In the genomic region with DNA sequence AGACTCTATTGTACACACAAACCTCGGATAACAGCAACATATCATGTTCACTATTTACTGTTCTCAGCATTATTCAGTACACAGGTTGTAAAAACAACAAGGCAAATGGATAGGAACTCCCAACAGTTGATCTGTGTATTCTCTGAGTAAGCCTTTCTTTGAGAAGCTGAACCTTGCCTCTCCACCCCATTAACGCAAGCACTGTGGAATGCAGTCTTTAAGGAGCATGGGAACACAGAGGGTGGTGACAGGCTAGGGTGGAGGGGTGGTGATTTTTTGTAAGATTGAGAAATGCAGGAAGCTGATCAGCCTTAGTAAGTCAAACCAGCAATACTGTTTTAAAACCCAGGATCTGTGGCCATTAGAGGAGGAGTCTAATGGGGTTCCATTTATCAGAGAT, we compare ENCODE assay signal across 12 cellular contexts. TPM values are rescaled to one million over a fixed set of nuclear protein-coding genes. Genes with fewer than 3 reads are reported as not detected.
DNase-seq lines count a peak whose midpoint lies in the region; ATAC-seq, FAIRE-seq and TF ChIP-seq lines count a peak whose summit lies in the region.
"Had no signal": no experiment of that assay in that cellular context is flagged by ENCODE, and none has a peak within 500 bp of the region (broad histone marks: within the 10 kb centered on the region; RNA-seq: fewer than 3 reads in every experiment).

No MANE protein-coding gene starts in this region.

- H3K36me3 Mint-ChIP-seq in stimulated activated effector memory CD8-positive, alpha-beta T cell treated with anti-CD3 and anti-CD28 coated beads, Interleukin-12 subunit alpha, Interleukin-12 subunit beta, amount 100 ng/mL, for 72 hours: no peaks in the 10 kb centered on the region
- H3K36me3 Mint-ChIP-seq in stimulated activated memory B cell treated with anti-CD40 and anti-IgM and Interleukin-4, amounts not matched to agents 10 μg/mL and 1 μg/mL and 100 μg/mL, for 72 hours: no peaks in the 10 kb centered on the region
- H3K36me3 Mint-ChIP-seq: activated naive CD8-positive, alpha-beta T cell treated with anti-CD3 and anti-CD28 coated beads, Interleukin-2, amount 10 ng/mL, durations not matched to agents 7 days and 5 days had no signal

- no peaks in the 10 kb centered on the region for H3K27me3 ChIP-seq in prostate gland (replicated peaks; ENCODE audit: insufficient read depth)

- WGBS in prostate gland: 28% methylated on average over 2 of the region's 2 CpGs

- peak overlapping the region; percentile 82; the same call in 1 of the 2 replicates for H3K27ac ChIP-seq in RWPE1
- H3K27ac ChIP-seq in prostate gland: peak overlapping the region; percentile 38 to 52
- H3K27ac ChIP-seq: thoracic aorta had no signal

- peak; percentile 89 for DNase-seq in RWPE1 (ENCODE audit: low spot score)
- peak; percentile 90 for DNase-seq in fibroblast of villous mesenchyme (ENCODE audit: low read depth)
- DNase-seq in prostate gland (ENCODE audit: low spot score): peak; percentile 65
- DNase-seq in stimulated activated effector memory CD8-positive, alpha-beta T cell treated with anti-CD3 and anti-CD28 coated beads, Interleukin-12 subunit alpha, Interleukin-12 subunit beta, amount 100 ng/mL, for 72 hours (ENCODE audit: low spot score in 2 of 2): no peak
- no peak for DNase-seq in NCI-H1105 (lab: John Stamatoyannopoulos, UW)
- no peak for DNase-seq in GM12891 (ENCODE audit: insufficient read length, low spot score)
- DNase-seq: activated naive CD8-positive, alpha-beta T cell treated with anti-CD3 and anti-CD28 coated beads, Interleukin-2, amount 10 ng/mL, durations not matched to agents 7 days and 5 days; NCI-H510A; stimulated activated CD4-positive, alpha-beta T cell treated with anti-CD3 and anti-CD28 coated beads, Interleukin-15, amount 100 ng/mL, for 24 hours had no signal

- no peaks in the 10 kb centered on the region for H3K4me1 Mint-ChIP-seq in stimulated activated effector memory CD8-positive, alpha-beta T cell treated with anti-CD3 and anti-CD28 coated beads, Interleukin-12 subunit alpha, Interleukin-12 subunit beta, amount 100 ng/mL, for 72 hours
- H3K4me1 Mint-ChIP-seq in stimulated activated memory B cell treated with anti-CD40 and anti-IgM and Interleukin-4, amounts not matched to agents 10 μg/mL and 1 μg/mL and 100 μg/mL, for 72 hours: no peaks in the 10 kb centered on the region
- H3K4me1 Mint-ChIP-seq: activated naive CD8-positive, alpha-beta T cell treated with anti-CD3 and anti-CD28 coated beads, Interleukin-2, amount 10 ng/mL, durations not matched to agents 7 days and 5 days had no signal

- ATAC-seq in stimulated activated effector memory CD8-positive, alpha-beta T cell treated with anti-CD3 and anti-CD28 coated beads, Interleukin-12 subunit alpha, Interleukin-12 subunit beta, amount 100 ng/mL, for 72 hours: no peak
- ATAC-seq in stimulated activated memory B cell treated with anti-CD40 and anti-IgM and Interleukin-4, amounts not matched to agents 10 μg/mL and 1 μg/mL and 100 μg/mL, for 72 hours: no peak

- POLR2A ChIA-PET in RWPE1 (lab: Yijun Ruan, JAX; ENCODE audit: low non-redundant PET): no interaction called here

- H3K4me3 Mint-ChIP-seq in stimulated activated effector memory CD8-positive, alpha-beta T cell treated with anti-CD3 and anti-CD28 coated beads, Interleukin-12 subunit alpha, Interleukin-12 subunit beta, amount 100 ng/mL, for 72 hours: no peak overlapping the region
- H3K4me3 Mint-ChIP-seq in stimulated activated memory B cell treated with anti-CD40 and anti-IgM and Interleukin-4, amounts not matched to agents 10 μg/mL and 1 μg/mL and 100 μg/mL, for 72 hours: no peak overlapping the region
- H3K4me3 Mint-ChIP-seq: activated naive CD8-positive, alpha-beta T cell treated with anti-CD3 and anti-CD28 coated beads, Interleukin-2, amount 10 ng/mL, durations not matched to agents 7 days and 5 days had no signal

- CTCF ChIA-PET in RWPE1 (lab: Yijun Ruan, JAX): interaction anchor here (0.6 kb wide), 1 partner anchor 58 kb away, joined by 3 read pairs; no protein-coding TSS in a partner anchor

- peaks cover 9% of the 10 kb centered on the region for H3K9me3 Mint-ChIP-seq in stimulated activated effector memory CD8-positive, alpha-beta T cell treated with anti-CD3 and anti-CD28 coated beads, Interleukin-12 subunit alpha, Interleukin-12 subunit beta, amount 100 ng/mL, for 72 hours
- H3K9me3 Mint-ChIP-seq in stimulated activated memory B cell treated with anti-CD40 and anti-IgM and Interleukin-4, amounts not matched to agents 10 μg/mL and 1 μg/mL and 100 μg/mL, for 72 hours: peaks cover 3% of the 10 kb centered on the region
- H3K9me3 Mint-ChIP-seq: activated naive CD8-positive, alpha-beta T cell treated with anti-CD3 and anti-CD28 coated beads, Interleukin-2, amount 10 ng/mL, durations not matched to agents 7 days and 5 days had no signal

- no peak overlapping the region for H3K4me3 ChIP-seq in fibroblast of villous mesenchyme (ENCODE audit: low read depth, low read length)
- no peak overlapping the region for H3K4me3 ChIP-seq in prostate gland
- H3K4me3 ChIP-seq: thoracic aorta had no signal

- peaks cover 16% of the 10 kb centered on the region for H3K4me1 ChIP-seq in ES-I3 (ENCODE audit: insufficient read depth, low read length)
- H3K4me1 ChIP-seq in prostate gland (replicated peaks): no peaks in the 10 kb centered on the region

- H3K36me3 ChIP-seq in ES-I3 (ENCODE audit: insufficient read depth, low read length) (no peaks in the 10 kb centered on the region), prostate gland (no peaks in the 10 kb centered on the region)
- H3K36me3 ChIP-seq: thoracic aorta had no signal

- no peak for TF ChIP-seq POLR2A in prostate gland (IDR thresholded peaks at IDR 0.05)
- no peak for TF ChIP-seq POLR2A in GM12891 (IDR thresholded peaks at IDR 0.05; ENCODE audit: low read depth, low read length)

- no peak overlapping the region for H3K27ac Mint-ChIP-seq in stimulated activated effector memory CD8-positive, alpha-beta T cell treated with anti-CD3 and anti-CD28 coated beads, Interleukin-12 subunit alpha, Interleukin-12 subunit beta, amount 100 ng/mL, for 72 hours
- H3K27ac Mint-ChIP-seq in stimulated activated memory B cell treated with anti-CD40 and anti-IgM and Interleukin-4, amounts not matched to agents 10 μg/mL and 1 μg/mL and 100 μg/mL, for 72 hours: no peak overlapping the region
- H3K27ac Mint-ChIP-seq: activated naive CD8-positive, alpha-beta T cell treated with anti-CD3 and anti-CD28 coated beads, Interleukin-2, amount 10 ng/mL, durations not matched to agents 7 days and 5 days had no signal

- H3K27me3 Mint-ChIP-seq in stimulated activated memory B cell treated with anti-CD40 and anti-IgM and Interleukin-4, amounts not matched to agents 10 μg/mL and 1 μg/mL and 100 μg/mL, for 72 hours: peaks cover 34% of the 10 kb centered on the region
- H3K27me3 Mint-ChIP-seq: activated naive CD8-positive, alpha-beta T cell treated with anti-CD3 and anti-CD28 coated beads, Interleukin-2, amount 10 ng/mL, durations not matched to agents 7 days and 5 days had no signal

- FAIRE-seq in GM12891 (lab: Jason Lieb, UNC): no peak

- H3K9ac ChIP-seq in ES-I3 (ENCODE audit: low read depth, low read length): peak overlapping the region; percentile 9; the same call in 1 of the 2 replicates

- TF ChIP-seq CTCF in RWPE1 (conservative IDR thresholded peaks at IDR 0.05; ENCODE audit: low read depth): no peak
- TF ChIP-seq CTCF in fibroblast of villous mesenchyme (IDR thresholded peaks at IDR 0.05; ENCODE audit: insufficient read depth, low read depth, low read length): no peak
- TF ChIP-seq CTCF in prostate gland (IDR thresholded peaks at IDR 0.05): no peak

- intact Hi-C loops in prostate gland (cut with DNase I): no loop called here

- H3K9me3 ChIP-seq in ES-I3 (ENCODE audit: control insufficient read depth, insufficient read depth, low read length) (peaks cover 6% of the 10 kb centered on the region; the same call in 1 of the 2 replicates), prostate gland (no peaks in the 10 kb centered on the region)
- H3K9me3 ChIP-seq: thoracic aorta had no signal

TF ChIP-seq in GM12891, 5 proteins besides CTCF, POLR2A, EP300 and RAD21:
- TF ChIP-seq POLR2AphosphoS5 (IDR thresholded peaks at IDR 0.05; ENCODE audit: low read depth, low read length) (no peak), POU2F2 (IDR thresholded peaks at IDR 0.05; ENCODE audit: low read depth, low read length) (no peak), SPI1 (IDR thresholded peaks at IDR 0.05; ENCODE audit: low read depth, low read length) (no peak)

RNA-seq across cellular contexts. Expression of a gene that starts 19.6 kb away (rescaled TPM):
- total RNA-seq in fibroblast of villous mesenchyme (not detected in 2 replicates), prostate gland (10 to 100 TPM; 10.3 to 37.8 TPM)
- polyA plus RNA-seq in GM12891 (2012; ENCODE audit: low read depth, missing spikeins): not detected
- total RNA-seq: activated naive CD8-positive, alpha-beta T cell treated with anti-CD3 and anti-CD28 coated beads, Interleukin-2, amount 10 ng/mL, durations not matched to agents 7 days and 5 days; thoracic aorta had no signal

RNA-seq across cellular contexts. Expression of a gene that starts 21.5 kb away (rescaled TPM):
- not detected in 2 replicates for total RNA-seq in fibroblast of villous mesenchyme
- total RNA-seq in prostate gland: 1 to 10 TPM; 8.5 to 8.8 TPM
- not detected for polyA plus RNA-seq in GM12891 (2012; ENCODE audit: low read depth, missing spikeins)
- total RNA-seq: activated naive CD8-positive, alpha-beta T cell treated with anti-CD3 and anti-CD28 coated beads, Interleukin-2, amount 10 ng/mL, durations not matched to agents 7 days and 5 days; thoracic aorta had no signal

RNA-seq across cellular contexts. Expression of a gene that starts 39.1 kb away (rescaled TPM):
- not detected in 2 replicates for total RNA-seq in fibroblast of villous mesenchyme
- total RNA-seq in prostate gland: 1 to 10 TPM in 1 of 2 donors, under 1 TPM in 1; 0.51 to 1.1 TPM
- not detected for polyA plus RNA-seq in GM12891 (2012; ENCODE audit: low read depth, missing spikeins)
- total RNA-seq: activated naive CD8-positive, alpha-beta T cell treated with anti-CD3 and anti-CD28 coated beads, Interleukin-2, amount 10 ng/mL, durations not matched to agents 7 days and 5 days; thoracic aorta had no signal

Comparison
In these comparisons a context has a peak if more than half of its experiments do, and no peak if none do; other contexts are left out.
1. DNase-seq: peak in RWPE1 (single experiment), fibroblast of villous mesenchyme (single experiment) and prostate gland (single experiment); none in stimulated activated effector memory CD8-positive, alpha-beta T cell treated with anti-CD3 and anti-CD28 coated beads, Interleukin-12 subunit alpha, Interleukin-12 subunit beta, amount 100 ng/mL, for 72 hours (0 of 2), NCI-H1105 (single experiment) and GM12891 (single experiment).
2. RNA of a gene that starts 19.6 kb away (total RNA-seq): 10.3 to 37.8 TPM in prostate gland; not detected in fibroblast of villous mesenchyme; every median in the first group is over 10 times any median in the second.